1 cellular context compared by ENCODE assay signal in the genomic region with DNA sequence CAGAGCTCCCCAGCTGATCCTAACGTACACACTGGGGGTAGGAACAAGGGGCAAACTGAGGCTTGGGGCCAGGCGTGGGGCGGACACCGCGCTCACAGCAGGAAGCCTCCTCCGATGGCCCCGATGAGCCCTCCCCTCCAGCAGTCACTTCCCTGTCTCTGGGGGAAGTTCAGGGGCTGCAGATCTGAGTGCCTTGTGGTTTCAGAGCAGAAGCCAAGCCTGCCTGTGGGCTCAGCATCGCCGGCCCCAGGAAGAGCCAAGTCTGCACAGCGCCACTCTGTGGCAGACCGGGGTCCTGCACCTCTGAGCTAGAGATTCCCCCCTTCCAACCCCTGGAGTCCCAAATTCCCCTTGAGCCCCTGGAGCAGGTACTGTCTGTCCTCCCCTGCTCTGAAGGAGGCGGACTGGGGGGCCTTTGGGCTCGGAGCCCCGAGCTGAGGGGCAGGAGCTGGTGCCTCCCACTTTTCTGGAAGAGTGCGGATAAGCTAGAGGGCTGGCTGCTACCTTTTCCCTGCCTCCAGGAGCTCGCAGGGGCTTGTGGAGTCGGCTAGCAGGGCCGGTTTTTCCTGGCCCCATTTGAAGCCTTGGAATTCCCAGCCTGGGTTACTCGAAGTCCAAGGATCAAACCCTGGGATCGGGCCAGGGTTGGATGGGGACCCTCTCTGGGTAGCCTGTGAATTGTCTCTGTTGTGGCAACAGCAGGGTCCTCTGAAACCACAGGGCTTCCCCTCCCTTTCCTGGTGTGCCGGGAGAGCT.
TF ChIP-seq lines count a peak whose summit lies in the region.

No MANE protein-coding gene starts in this region.

TF ChIP-seq in GM12878, 131 proteins besides CTCF, POLR2A, EP300 and RAD21 (continued from another document):
- no peak for TF ChIP-seq STAT3 (IDR thresholded peaks at IDR 0.05; ENCODE audit: low read depth, low read length)
- no peak for TF ChIP-seq SRF (IDR thresholded peaks at IDR 0.05; ENCODE audit: low read depth in 2 of 2, low read length in 2 of 2)
- TF ChIP-seq RELA (IDR thresholded peaks at IDR 0.05; ENCODE audit: borderline replicate concordance, partially characterized antibody): no peak
- TF ChIP-seq, protein P1, sequence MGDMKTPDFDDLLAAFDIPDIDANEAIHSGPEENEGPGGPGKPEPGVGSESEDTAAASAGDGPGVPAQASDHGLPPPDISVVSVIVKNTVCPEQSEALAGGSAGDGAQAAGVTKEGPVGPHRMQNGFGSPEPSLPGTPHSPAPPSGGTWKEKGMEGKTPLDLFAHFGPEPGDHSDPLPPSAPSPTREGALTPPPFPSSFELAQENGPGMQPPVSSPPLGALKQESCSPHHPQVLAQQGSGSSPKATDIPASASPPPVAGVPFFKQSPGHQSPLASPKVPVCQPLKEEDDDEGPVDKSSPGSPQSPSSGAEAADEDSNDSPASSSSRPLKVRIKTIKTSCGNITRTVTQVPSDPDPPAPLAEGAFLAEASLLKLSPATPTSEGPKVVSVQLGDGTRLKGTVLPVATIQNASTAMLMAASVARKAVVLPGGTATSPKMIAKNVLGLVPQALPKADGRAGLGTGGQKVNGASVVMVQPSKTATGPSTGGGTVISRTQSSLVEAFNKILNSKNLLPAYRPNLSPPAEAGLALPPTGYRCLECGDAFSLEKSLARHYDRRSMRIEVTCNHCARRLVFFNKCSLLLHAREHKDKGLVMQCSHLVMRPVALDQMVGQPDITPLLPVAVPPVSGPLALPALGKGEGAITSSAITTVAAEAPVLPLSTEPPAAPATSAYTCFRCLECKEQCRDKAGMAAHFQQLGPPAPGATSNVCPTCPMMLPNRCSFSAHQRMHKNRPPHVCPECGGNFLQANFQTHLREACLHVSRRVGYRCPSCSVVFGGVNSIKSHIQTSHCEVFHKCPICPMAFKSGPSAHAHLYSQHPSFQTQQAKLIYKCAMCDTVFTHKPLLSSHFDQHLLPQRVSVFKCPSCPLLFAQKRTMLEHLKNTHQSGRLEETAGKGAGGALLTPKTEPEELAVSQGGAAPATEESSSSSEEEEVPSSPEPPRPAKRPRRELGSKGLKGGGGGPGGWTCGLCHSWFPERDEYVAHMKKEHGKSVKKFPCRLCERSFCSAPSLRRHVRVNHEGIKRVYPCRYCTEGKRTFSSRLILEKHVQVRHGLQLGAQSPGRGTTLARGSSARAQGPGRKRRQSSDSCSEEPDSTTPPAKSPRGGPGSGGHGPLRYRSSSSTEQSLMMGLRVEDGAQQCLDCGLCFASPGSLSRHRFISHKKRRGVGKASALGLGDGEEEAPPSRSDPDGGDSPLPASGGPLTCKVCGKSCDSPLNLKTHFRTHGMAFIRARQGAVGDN (IDR thresholded peaks at IDR 0.05): no peak
- no peak for TF ChIP-seq ZNF217 (IDR thresholded peaks at IDR 0.05)
- TF ChIP-seq NFYA (IDR thresholded peaks at IDR 0.05; ENCODE audit: borderline replicate concordance, low read depth, low read length): no peak
- TF ChIP-seq ZBTB11 (CRISPR knock-in tag; IDR thresholded peaks at IDR 0.05): no peak
- no peak for TF ChIP-seq MAX (IDR thresholded peaks at IDR 0.05; ENCODE audit: low read depth, low read length)
- peak; percentile 69; the same call in 1 of the 2 replicates for TF ChIP-seq HDGF (IDR thresholded peaks at IDR 0.05)
- TF ChIP-seq IKZF1 (conservative IDR thresholded peaks at IDR 0.05): peak; percentile 74
- peak; percentile 55; the same call in 1 of the 2 replicates for TF ChIP-seq SMARCA5 (IDR thresholded peaks at IDR 0.05)
- no peak for TF ChIP-seq TAF1 (IDR thresholded peaks at IDR 0.05; ENCODE audit: borderline replicate concordance, low read depth, low read length)
- TF ChIP-seq CBFB (IDR thresholded peaks at IDR 0.05; ENCODE audit: low read depth): peak; percentile 76; the same call in 1 of the 2 replicates
- TF ChIP-seq MYC (IDR thresholded peaks at IDR 0.05; ENCODE audit: insufficient read depth, insufficient read length, insufficient replicate concordance, low read length, severe bottlenecking): no peak
- peak; percentile 10 for TF ChIP-seq BCL3 (IDR thresholded peaks at IDR 0.05; ENCODE audit: borderline replicate concordance, insufficient read depth, low read depth, low read length, poor library complexity, severe bottlenecking)
- TF ChIP-seq IRF4 (IDR thresholded peaks at IDR 0.05; ENCODE audit: low read depth, low read length): 0 out of 2 replicates have a peak, but pooled peaks have one; percentile 53
- no peak for TF ChIP-seq MTA3 (IDR thresholded peaks at IDR 0.05; ENCODE audit: borderline replicate concordance, low read length)
